Comparison of ENCODE assay signal across 8 cellular contexts in genomic region chr4:76897522-76898384, GRCh38. TPM values are rescaled to one million over a fixed set of nuclear protein-coding genes. Genes with fewer than 3 reads are reported as not detected.
DNase-seq lines count a peak whose midpoint lies in the region; ATAC-seq and TF ChIP-seq lines count a peak whose summit lies in the region.

TSS of gene SOWAHB (minus strand) at chr4:76898144. CDS start at chr4:76897849, 295 bp downstream.

- 0 to 1% methylated on average over 22 to 79 of the region's 79 CpGs for WGBS in endodermal cell (ENCODE audit: insufficient coverage in 1 of 2, insufficient read length in 1 of 2), 2 experiments
- WGBS in upper lobe of left lung, 2 donors: 2 to 5% methylated on average over 13 to 37 of the region's 79 CpGs

- H3K9me3 ChIP-seq in endodermal cell (ENCODE audit: control insufficient read depth, low read length) (no peaks in the 10 kb centered on the region), muscle layer of duodenum (ENCODE audit: control insufficient read depth in 1 of 2, low read length in 2 of 2) (no peaks in the 10 kb centered on the region), upper lobe of left lung (no peaks in the 10 kb centered on the region)

- peak; percentile 9 for DNase-seq in M059J (ENCODE audit: low read depth)
- peak; percentile 33 for DNase-seq in activated CD8-positive, alpha-beta T cell treated with anti-CD3 and anti-CD28 coated beads for 36 hours
- DNase-seq in endodermal cell: peak; percentile 91
- peak; percentile 89 to 91 for DNase-seq in upper lobe of left lung
- DNase-seq in head of caudate nucleus: no peak

- H3K36me3 Mint-ChIP-seq in activated CD8-positive, alpha-beta T cell treated with anti-CD3 and anti-CD28 coated beads for 36 hours (ENCODE audit: low read depth): no peaks in the 10 kb centered on the region
- H3K36me3 Mint-ChIP-seq in endodermal cell (ENCODE audit: low read depth): no peaks in the 10 kb centered on the region

- H3K4me3 ChIP-seq in endodermal cell (ENCODE audit: low read length): peak within 1 kb of the TSS; percentile 81
- peak within 1 kb of the TSS; percentile 46 to 63 for H3K4me3 ChIP-seq in muscle layer of duodenum (ENCODE audit: low read depth in 1 of 2, low read length in 2 of 2)
- peak within 1 kb of the TSS; percentile 44 to 67 (median 56) for H3K4me3 ChIP-seq in upper lobe of left lung

- POLR2A ChIA-PET in activated CD8-positive, alpha-beta T cell treated with anti-CD3 and anti-CD28 coated beads for 36 hours (lab: Charles Lee): interaction anchor here (0.7 kb wide), 1 partner anchor 52 kb away, joined by 3 read pairs; the partner anchor contains the start of gene SEPTIN11

- no peak within 1 kb of the TSS for H3K27ac Mint-ChIP-seq in activated CD8-positive, alpha-beta T cell treated with anti-CD3 and anti-CD28 coated beads for 36 hours
- H3K27ac Mint-ChIP-seq in endodermal cell: no peak within 1 kb of the TSS

- no peaks in the 10 kb centered on the region for H3K9me3 Mint-ChIP-seq in activated CD8-positive, alpha-beta T cell treated with anti-CD3 and anti-CD28 coated beads for 36 hours
- H3K9me3 Mint-ChIP-seq in endodermal cell: peaks cover 2% of the 10 kb centered on the region

- peaks cover 32% of the 10 kb centered on the region for H3K27me3 Mint-ChIP-seq in activated CD8-positive, alpha-beta T cell treated with anti-CD3 and anti-CD28 coated beads for 36 hours
- H3K27me3 Mint-ChIP-seq in endodermal cell (ENCODE audit: insufficient read depth): peaks cover 63% of the 10 kb centered on the region

- TF ChIP-seq POLR2A in upper lobe of left lung (IDR thresholded peaks at IDR 0.05): peak in 2 of 4 donors; percentile 55 to 71

- TF ChIP-seq EP300 in upper lobe of left lung (IDR thresholded peaks at IDR 0.05): no peak

- intact Hi-C loops in activated CD8-positive, alpha-beta T cell treated with anti-CD3 and anti-CD28 coated beads for 36 hours (cut with micrococcal nuclease): no loop called here
- intact Hi-C loops in head of caudate nucleus (cut with DNase I): no loop called here

- ATAC-seq in GM19025 (IDR thresholded peaks at IDR 0.05; ENCODE audit: low read depth, unreplicated experiment): peak; percentile 49
- ATAC-seq in activated CD8-positive, alpha-beta T cell treated with anti-CD3 and anti-CD28 coated beads for 36 hours: peak; percentile 61
- peak; percentile 78 to 93 for ATAC-seq in upper lobe of left lung (ENCODE audit: low FRiP score in 2 of 2)
- no peak for ATAC-seq in GM21367 (IDR thresholded peaks at IDR 0.05; ENCODE audit: unreplicated experiment)

- H3K27me3 ChIP-seq in endodermal cell (ENCODE audit: control insufficient read depth, insufficient read depth, low read length, poor library complexity, severe bottlenecking): peaks cover 52% of the 10 kb centered on the region
- peaks cover 16% of the 10 kb centered on the region for H3K27me3 ChIP-seq in muscle layer of duodenum (ENCODE audit: low read depth, low read length)
- peaks cover 0 to 22% (median 9%) of the 10 kb centered on the region in 4 donors for H3K27me3 ChIP-seq in upper lobe of left lung

- H3K4me1 Mint-ChIP-seq in activated CD8-positive, alpha-beta T cell treated with anti-CD3 and anti-CD28 coated beads for 36 hours (ENCODE audit: low read depth): peaks cover 7% of the 10 kb centered on the region
- peaks cover 17% of the 10 kb centered on the region for H3K4me1 Mint-ChIP-seq in endodermal cell

- H3K36me3 ChIP-seq in endodermal cell (ENCODE audit: control insufficient read depth, insufficient read depth, low read length) (no peaks in the 10 kb centered on the region), muscle layer of duodenum (ENCODE audit: control insufficient read depth in 1 of 2, insufficient read depth in 2 of 2, low read length in 2 of 2) (no peaks in the 10 kb centered on the region), upper lobe of left lung (no peaks in the 10 kb centered on the region)

- H3K4me1 ChIP-seq in endodermal cell (ENCODE audit: control insufficient read depth, insufficient read depth, low read length) (no peaks in the 10 kb centered on the region), muscle layer of duodenum (ENCODE audit: control insufficient read depth in 1 of 2, insufficient read depth in 2 of 2, low read length in 2 of 2) (peaks cover 0 to 7% of the 10 kb centered on the region in 2 donors), upper lobe of left lung (peaks cover 15 to 25% (median 23%) of the 10 kb centered on the region in 4 donors)

- H3K9ac ChIP-seq in endodermal cell (ENCODE audit: extremely low read depth, low read length, poor library complexity, severe bottlenecking): peak within 1 kb of the TSS; percentile 58

- CTCF ChIA-PET in activated CD8-positive, alpha-beta T cell treated with anti-CD3 and anti-CD28 coated beads for 36 hours (lab: Charles Lee): interaction anchor here (0.9 to 1.3 kb wide), 2 partner anchors 25 to 306 kb away, joined by 3 to 5 read pairs; no protein-coding TSS in a partner anchor

- H3K4me3 Mint-ChIP-seq in activated CD8-positive, alpha-beta T cell treated with anti-CD3 and anti-CD28 coated beads for 36 hours: peak within 1 kb of the TSS; percentile 61
- H3K4me3 Mint-ChIP-seq in endodermal cell: peak within 1 kb of the TSS; percentile 64

- no peak within 1 kb of the TSS for H3K27ac ChIP-seq in endodermal cell (ENCODE audit: low read depth, low read length)
- H3K27ac ChIP-seq in muscle layer of duodenum (ENCODE audit: low read length): no peak within 1 kb of the TSS
- H3K27ac ChIP-seq in upper lobe of left lung: peak within 1 kb of the TSS; percentile 57 to 79 (median 74)

- TF ChIP-seq CTCF in activated CD8-positive, alpha-beta T cell treated with anti-CD3 and anti-CD28 coated beads for 36 hours (IDR thresholded peaks at IDR 0.05): no peak
- no peak for TF ChIP-seq CTCF in endodermal cell (conservative IDR thresholded peaks at IDR 0.05)
- no peak for TF ChIP-seq CTCF in upper lobe of left lung (IDR thresholded peaks at IDR 0.05)

RNA-seq across cellular contexts. Expression of gene SOWAHB, which starts in this region (rescaled TPM):
- total RNA-seq in M059J (2014; rRNA removed; shearing (Covaris generic)): not detected in 2 replicates
- not detected for total RNA-seq in activated CD8-positive, alpha-beta T cell treated with anti-CD3 and anti-CD28 coated beads for 36 hours
- total RNA-seq in endodermal cell (1 to 10 TPM; 1.2 to 2.6 TPM), upper lobe of left lung (1 to 10 TPM; 1.3 to 8.4 (median 3.4) TPM)
- 0.50 TPM for polyA plus RNA-seq in endodermal cell (2013, experiment 1 of 2)
- 0.46 TPM for polyA plus RNA-seq in endodermal cell (2013, experiment 2 of 2)

Comparison
In these comparisons a context has a peak if more than half of its experiments do, and no peak if none do; other contexts are left out.
1. Peak in DNase-seq in M059J; RNA of the gene not detected or under 1 TPM.
2. Peak in DNase-seq and ATAC-seq in activated CD8-positive, alpha-beta T cell treated with anti-CD3 and anti-CD28 coated beads for 36 hours; RNA of the gene not detected or under 1 TPM.
3. DNase-seq: peak in endodermal cell (single experiment) and upper lobe of left lung (2 of 2); none in head of caudate nucleus (0 of 42).
4. H3K27ac ChIP-seq: peak in upper lobe of left lung (4 of 4); none in endodermal cell (single experiment) and muscle layer of duodenum (single experiment).
5. Peak in every context shown above with its lines, with median percentiles within 50 percentile points of each other: H3K4me3 ChIP-seq.